1 cellular context compared by ENCODE assay signal in the genomic region with DNA sequence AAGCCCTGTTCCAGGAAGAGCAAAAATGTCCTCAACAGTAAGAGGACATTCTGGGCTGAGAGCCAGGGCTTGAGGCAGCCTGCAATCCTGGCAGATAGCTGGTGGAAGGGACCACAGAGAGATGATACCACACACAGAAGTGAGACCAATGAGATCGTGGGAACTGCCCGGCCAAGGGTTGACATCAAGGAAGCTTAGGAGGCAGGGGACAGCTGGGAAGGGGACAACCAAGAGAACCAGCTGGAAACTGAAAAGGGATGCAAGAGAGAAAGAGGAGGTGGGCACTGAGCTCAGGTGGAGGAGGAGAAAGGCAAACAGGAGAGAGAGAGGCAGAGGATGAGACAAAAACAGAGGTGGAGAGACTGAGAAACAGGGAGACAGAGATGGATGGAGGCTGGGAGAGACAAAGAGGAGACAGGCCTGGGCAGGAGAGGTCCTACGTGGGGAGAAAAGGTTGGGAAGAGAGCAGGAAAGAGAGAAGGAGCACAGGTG.
TF ChIP-seq lines count a peak whose summit lies in the region.

No MANE protein-coding gene starts in this region.

TF ChIP-seq in A549, 52 proteins besides CTCF, POLR2A, EP300 and RAD21 (continued from another document):
- TF ChIP-seq RNF2 (IDR thresholded peaks at IDR 0.05; ENCODE audit: borderline replicate concordance, low read depth), result no peak
- TF ChIP-seq BHLHE40 (IDR thresholded peaks at IDR 0.05; ENCODE audit: low read depth, low read length), result no peak
- no peak for TF ChIP-seq MAFK (IDR thresholded peaks at IDR 0.05; ENCODE audit: partially characterized antibody)
- no peak for TF ChIP-seq POLR2AphosphoS2 (conservative IDR thresholded peaks at IDR 0.05; ENCODE audit: low read length)
- TF ChIP-seq JUN (IDR thresholded peaks at IDR 0.05), result no peak
- no peak for TF ChIP-seq SREBF2 (IDR thresholded peaks at IDR 0.05)
- TF ChIP-seq, protein P1, sequence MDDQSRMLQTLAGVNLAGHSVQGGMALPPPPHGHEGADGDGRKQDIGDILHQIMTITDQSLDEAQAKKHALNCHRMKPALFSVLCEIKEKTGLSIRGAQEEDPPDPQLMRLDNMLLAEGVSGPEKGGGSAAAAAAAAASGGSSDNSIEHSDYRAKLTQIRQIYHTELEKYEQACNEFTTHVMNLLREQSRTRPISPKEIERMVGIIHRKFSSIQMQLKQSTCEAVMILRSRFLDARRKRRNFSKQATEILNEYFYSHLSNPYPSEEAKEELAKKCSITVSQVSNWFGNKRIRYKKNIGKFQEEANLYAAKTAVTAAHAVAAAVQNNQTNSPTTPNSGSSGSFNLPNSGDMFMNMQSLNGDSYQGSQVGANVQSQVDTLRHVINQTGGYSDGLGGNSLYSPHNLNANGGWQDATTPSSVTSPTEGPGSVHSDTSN (IDR thresholded peaks at IDR 0.05), result no peak
